In genomic region chr1:11804666-11805453, GRCh38 we compare ENCODE assay signal across 8 cellular contexts. TPM values are rescaled to one million over a fixed set of nuclear protein-coding genes. Genes with fewer than 3 reads are reported as not detected.
DNase-seq lines count a peak whose midpoint lies in the region; ATAC-seq lines count a peak whose summit lies in the region.

No MANE protein-coding gene starts in this region.

- no peaks in the 10 kb centered on the region for H3K9me3 ChIP-seq in right cardiac atrium (ENCODE audit: control insufficient read depth, low read length)

- peak overlapping the region; percentile 91 for H3K4me3 Mint-ChIP-seq in activated CD8-positive, alpha-beta memory T cell treated with anti-CD3 and anti-CD28 coated beads, Interleukin-2, amount 10 ng/mL, durations not matched to agents 7 days and 5 days

- no peaks in the 10 kb centered on the region for H3K27me3 Mint-ChIP-seq in activated CD8-positive, alpha-beta memory T cell treated with anti-CD3 and anti-CD28 coated beads, Interleukin-2, amount 10 ng/mL, durations not matched to agents 7 days and 5 days

- peak overlapping the region; percentile 90 for H3K27ac Mint-ChIP-seq in activated CD8-positive, alpha-beta memory T cell treated with anti-CD3 and anti-CD28 coated beads, Interleukin-2, amount 10 ng/mL, durations not matched to agents 7 days and 5 days

- DNase-seq in activated CD8-positive, alpha-beta memory T cell treated with anti-CD3 and anti-CD28 coated beads, Interleukin-2, amount 10 ng/mL, durations not matched to agents 7 days and 5 days: no peak
- DNase-seq in activated CD8-positive, alpha-beta memory T cell treated with anti-CD3 and anti-CD28 coated beads, Interleukin-2, amount 50 U/mL, for 48 hours: no peak
- DNase-seq in NCI-H69 (lab: John Stamatoyannopoulos, UW) (peak; percentile 85), right cardiac atrium (peak; percentile 71 to 83 (median 82)), skeletal muscle cell (ENCODE audit: low read depth) (peak; percentile 37)

- H3K36me3 Mint-ChIP-seq in activated CD8-positive, alpha-beta memory T cell treated with anti-CD3 and anti-CD28 coated beads, Interleukin-2, amount 10 ng/mL, durations not matched to agents 7 days and 5 days: peaks cover 14% of the 10 kb centered on the region

- H3K9me3 Mint-ChIP-seq in activated CD8-positive, alpha-beta memory T cell treated with anti-CD3 and anti-CD28 coated beads, Interleukin-2, amount 10 ng/mL, durations not matched to agents 7 days and 5 days (ENCODE audit: low read depth): no peaks in the 10 kb centered on the region

- CTCF ChIA-PET in activated CD8-positive, alpha-beta memory T cell treated with anti-CD3 and anti-CD28 coated beads, Interleukin-2, amount 10 ng/mL, durations not matched to agents 7 days and 5 days (lab: Charles Lee): interaction anchor here (1.0 kb wide), 2 partner anchors 154 to 162 kb away, joined by 3 to 4 read pairs; no protein-coding TSS in a partner anchor

- ATAC-seq in activated CD8-positive, alpha-beta memory T cell treated with anti-CD3 and anti-CD28 coated beads, Interleukin-2, amount 10 ng/mL, durations not matched to agents 7 days and 5 days: no peak
- peak; percentile 1 to 3 for ATAC-seq in right cardiac atrium
- no peak for ATAC-seq in HG02678 (IDR thresholded peaks at IDR 0.05; ENCODE audit: unreplicated experiment)
- ATAC-seq in GM18498 (IDR thresholded peaks at IDR 0.05; ENCODE audit: unreplicated experiment): no peak

- H3K27ac ChIP-seq in adipose tissue (ENCODE audit: low read depth, low read length) (peak overlapping the region; percentile 92), right cardiac atrium (ENCODE audit: low read length) (peak overlapping the region; percentile 94)

- WGBS in adipose tissue, 3 donors: 1 to 4% (median 3%) methylated on average over 22 of the region's 22 CpGs
- WGBS in right cardiac atrium: 1% methylated on average over 22 of the region's 22 CpGs

- H3K4me1 ChIP-seq in right cardiac atrium (ENCODE audit: control insufficient read depth, insufficient read depth, low read length): peaks cover 7% of the 10 kb centered on the region

- no peaks in the 10 kb centered on the region for H3K27me3 ChIP-seq in right cardiac atrium (ENCODE audit: control insufficient read depth, insufficient read depth)

- intact Hi-C loops in right cardiac atrium (cut with DNase I): loop anchor here in 1 of 4 donors (2.0 kb wide), 1 partner anchor 70 kb away; no protein-coding TSS in a partner anchor

- H3K4me3 ChIP-seq in right cardiac atrium (ENCODE audit: low read length) (peak overlapping the region; percentile 80), skeletal muscle cell (ENCODE audit: low read depth, low read length) (peak overlapping the region; percentile 83)

- H3K4me1 Mint-ChIP-seq in activated CD8-positive, alpha-beta memory T cell treated with anti-CD3 and anti-CD28 coated beads, Interleukin-2, amount 10 ng/mL, durations not matched to agents 7 days and 5 days: peaks cover 66% of the 10 kb centered on the region

RNA-seq across cellular contexts. Expression of gene MTHFR, which starts 0.9 kb away (rescaled TPM):
- 10 to 100 TPM; 24.1 to 30.0 TPM for total RNA-seq in activated CD8-positive, alpha-beta memory T cell treated with anti-CD3 and anti-CD28 coated beads, Interleukin-2, amount 10 ng/mL, durations not matched to agents 7 days and 5 days
- polyA plus RNA-seq in adipose tissue: 10 to 100 TPM in 2 of 3 donors, 1 to 10 TPM in 1; 8.2 to 16.1 (median 14.0) TPM
- 10 to 100 TPM; 46.6 to 75.2 (median 58.9) TPM for total RNA-seq in right cardiac atrium
- 36.7 TPM for polyA plus RNA-seq in right cardiac atrium

RNA-seq across cellular contexts. Expression of gene CLCN6, which starts 1.1 kb away (rescaled TPM):
- 10 to 100 TPM; 20.0 to 21.1 TPM for total RNA-seq in activated CD8-positive, alpha-beta memory T cell treated with anti-CD3 and anti-CD28 coated beads, Interleukin-2, amount 10 ng/mL, durations not matched to agents 7 days and 5 days
- 10 to 100 TPM in 1 of 3 donors, 1 to 10 TPM in 2; 5.4 to 12.6 (median 6.3) TPM for polyA plus RNA-seq in adipose tissue
- 10 to 100 TPM; 30.4 to 54.9 (median 36.8) TPM for total RNA-seq in right cardiac atrium
- polyA plus RNA-seq in right cardiac atrium: 16.2 TPM

RNA-seq across cellular contexts. Expression of gene NPPA, which starts 42.7 kb away (rescaled TPM):
- total RNA-seq in activated CD8-positive, alpha-beta memory T cell treated with anti-CD3 and anti-CD28 coated beads, Interleukin-2, amount 10 ng/mL, durations not matched to agents 7 days and 5 days: not detected
- polyA plus RNA-seq in adipose tissue (10 to 100 TPM in 1 of 3 donors, under 1 TPM in 2; 0.42 to 40.6 (median 0.49) TPM), right cardiac atrium (45,715 TPM)
- over 10,000 TPM; 26,185 to 59,291 (median 38,228) TPM for total RNA-seq in right cardiac atrium

RNA-seq across cellular contexts. Expression of gene C1orf167, which starts 42.9 kb away (rescaled TPM):
- total RNA-seq in activated CD8-positive, alpha-beta memory T cell treated with anti-CD3 and anti-CD28 coated beads, Interleukin-2, amount 10 ng/mL, durations not matched to agents 7 days and 5 days: not detected
- polyA plus RNA-seq in adipose tissue (1 to 10 TPM in 2 of 3 donors, under 1 TPM in 1; 0.83 to 2.7 (median 2.1) TPM), right cardiac atrium (4.0 TPM)
- total RNA-seq in right cardiac atrium: 1 to 10 TPM; 1.3 to 2.7 (median 2.0) TPM

RNA-seq across cellular contexts. Expression of gene NPPB, which starts 53.9 kb away (rescaled TPM):
- total RNA-seq in activated CD8-positive, alpha-beta memory T cell treated with anti-CD3 and anti-CD28 coated beads, Interleukin-2, amount 10 ng/mL, durations not matched to agents 7 days and 5 days: not detected
- polyA plus RNA-seq in adipose tissue (under 1 TPM in 2 of 3 donors, not detected in 1; 0.58 to 0.62 TPM), right cardiac atrium (1,679 TPM)
- 1,000 to 10,000 TPM in 1 of 4 donors, 100 to 1,000 TPM in 1, 10 to 100 TPM in 2; 37.1 to 2,245 (median 160) TPM for total RNA-seq in right cardiac atrium

Comparison
In these comparisons a context has a peak if more than half of its experiments do, and no peak if none do; other contexts are left out.
1. ATAC-seq: peak in right cardiac atrium (2 of 2); none in activated CD8-positive, alpha-beta memory T cell treated with anti-CD3 and anti-CD28 coated beads, Interleukin-2, amount 10 ng/mL, durations not matched to agents 7 days and 5 days (single experiment), HG02678 (single experiment) and GM18498 (single experiment).
2. DNase-seq: peak in NCI-H69 (single experiment), right cardiac atrium (3 of 3) and skeletal muscle cell (single experiment); none in activated CD8-positive, alpha-beta memory T cell treated with anti-CD3 and anti-CD28 coated beads, Interleukin-2, amount 10 ng/mL, durations not matched to agents 7 days and 5 days (single experiment) and activated CD8-positive, alpha-beta memory T cell treated with anti-CD3 and anti-CD28 coated beads, Interleukin-2, amount 50 U/mL, for 48 hours (single experiment).
3. RNA of gene NPPA, which starts 42.7 kb away (total RNA-seq): 26,185 to 59,291 TPM in right cardiac atrium; not detected in activated CD8-positive, alpha-beta memory T cell treated with anti-CD3 and anti-CD28 coated beads, Interleukin-2, amount 10 ng/mL, durations not matched to agents 7 days and 5 days; every median in the first group is over 1,000 times any median in the second.